ENCODE assay signal across 1 cellular context in genomic region chr22:23236440-23237139, GRCh38.
TF ChIP-seq lines count a peak whose summit lies in the region.

No MANE protein-coding gene starts in this region.

TF ChIP-seq in IMR-90, 13 proteins besides CTCF, POLR2A, EP300 and RAD21:
- TF ChIP-seq CEBPB (IDR thresholded peaks at IDR 0.05; ENCODE audit: low read depth, low read length) (no peak), RCOR1 (IDR thresholded peaks at IDR 0.05; ENCODE audit: insufficient replicate concordance, low read length) (no peak), USF2 (IDR thresholded peaks at IDR 0.05; ENCODE audit: low read depth, low read length) (no peak), SMC3 (IDR thresholded peaks at IDR 0.05; ENCODE audit: low read depth, low read length) (no peak), MAFK (IDR thresholded peaks at IDR 0.05; ENCODE audit: low read depth, low read length) (no peak), MAZ (IDR thresholded peaks at IDR 0.05; ENCODE audit: borderline replicate concordance, low read depth, low read length) (no peak), NFE2L2 (IDR thresholded peaks at IDR 0.05; ENCODE audit: low read depth, low read length) (no peak), MXI1 (IDR thresholded peaks at IDR 0.05; ENCODE audit: borderline replicate concordance, low read depth, low read length) (no peak), RFX5 (IDR thresholded peaks at IDR 0.05; ENCODE audit: low read depth, low read length) (no peak), ELK1 (IDR thresholded peaks at IDR 0.05; ENCODE audit: borderline replicate concordance, low read depth, low read length) (no peak), BHLHE40 (IDR thresholded peaks at IDR 0.05; ENCODE audit: low read depth, low read length) (no peak), FOS (IDR thresholded peaks at IDR 0.05; ENCODE audit: low read depth, low read length) (no peak)
TF ChIP-seq in IMR-90: peak in this region for 0.
